8 cellular contexts compared by ENCODE assay signal in genomic region chr17:15261063-15261817, GRCh38. TPM values are rescaled to one million over a fixed set of nuclear protein-coding genes. Genes with fewer than 3 reads are reported as not detected.
DNase-seq lines count a peak whose midpoint lies in the region; ATAC-seq, FAIRE-seq and TF ChIP-seq lines count a peak whose summit lies in the region.

No MANE protein-coding gene starts in this region.

- H3K4me2 ChIP-seq in GM23248 (ENCODE audit: unreplicated experiment), result peak overlapping the region; percentile 99

- H3K4me3 ChIP-seq in GM23248, result peak overlapping the region; percentile 94
- peak overlapping the region; percentile 69 for H3K4me3 ChIP-seq in lower lobe of right lung

- peaks cover 30% of the 10 kb centered on the region for H3K4me1 ChIP-seq in GM23248 (ENCODE audit: insufficient read depth)
- peaks cover 48% of the 10 kb centered on the region for H3K4me1 ChIP-seq in lower lobe of right lung

- intact Hi-C loops in lower lobe of right lung (cut with DNase I), result no loop called here

- peak overlapping the region; percentile 86 for H2AFZ ChIP-seq in GM23248

- in situ Hi-C loops in GM23248 (cut with MboI), result loop anchor here (10.0 kb wide), 2 partner anchors 114 to 144 kb away; no protein-coding TSS in a partner anchor

- H3K36me3 ChIP-seq in GM23248 (ENCODE audit: low read depth) (peaks cover 8% of the 10 kb centered on the region; the same call in 1 of the 2 replicates), lower lobe of right lung (peaks cover 22% of the 10 kb centered on the region)

- no peaks in the 10 kb centered on the region for H3K27me3 ChIP-seq in GM23248 (replicated peaks; ENCODE audit: insufficient read depth)
- peaks cover 12% of the 10 kb centered on the region for H3K27me3 ChIP-seq in lower lobe of right lung (ENCODE audit: low read depth)

- TF ChIP-seq CTCF in lower lobe of right lung (IDR thresholded peaks at IDR 0.05), result peak; percentile 2

- H3K27ac ChIP-seq in GM23248 (peak overlapping the region; percentile 90), lower lobe of right lung (peak overlapping the region; percentile 91), temporal lobe (ENCODE audit: low read depth, low read length) (peak overlapping the region; percentile 94)

- H4K20me1 ChIP-seq in GM23248 (ENCODE audit: insufficient read depth), result no peaks in the 10 kb centered on the region

- ATAC-seq in lower lobe of right lung, result peak; percentile 39 to 42
- ATAC-seq in HG02885 (IDR thresholded peaks at IDR 0.05; ENCODE audit: poor library complexity, unreplicated experiment), result no peak

- peaks cover 34% of the 10 kb centered on the region for H3F3A ChIP-seq in GM23248 (ENCODE audit: insufficient read depth)

- no peaks in the 10 kb centered on the region for H3K9me2 ChIP-seq in GM23248 (ENCODE audit: insufficient read depth)

- WGBS in GM23248 (ENCODE audit: low coverage in 1 of 2, low lambda C conversion rate in 2 of 2, missing lambda C conversion rate in 2 of 2), 2 experiments, result 1 to 4% methylated on average over 37 to 39 of the region's 40 CpGs

- H3K79me2 ChIP-seq in GM23248 (ENCODE audit: insufficient read depth), result peaks cover 45% of the 10 kb centered on the region

- no peak for FAIRE-seq in RCC 7860 (lab: Jason Lieb, UNC)

- H3K9me3 ChIP-seq in GM23248 (ENCODE audit: low read depth), result no peaks in the 10 kb centered on the region
- H3K9me3 ChIP-seq in lower lobe of right lung, result no peaks in the 10 kb centered on the region

- H3K9ac ChIP-seq in GM23248, result peak overlapping the region; percentile 93

- DNase-seq in GM23248, result peak; percentile 89
- peak; percentile 22 for DNase-seq in RCC 7860 (ENCODE audit: low spot score)
- peak; percentile 82 for DNase-seq in ecto neural progenitor cell (ENCODE audit: low spot score)
- peak; percentile 54 for DNase-seq in lower lobe of right lung
- no peak for DNase-seq in GDM1 (lab: John Stamatoyannopoulos, UW)
- DNase-seq in cortex of kidney (lab: John Stamatoyannopoulos, UW), result no peak

RNA-seq across cellular contexts. Expression of gene PMP22, which starts 3.9 kb away (rescaled TPM):
- total RNA-seq in GM23248 (2014; rRNA removed; shearing (Covaris generic)), result 45.0 and 67.2 TPM in 2 replicates
- polyA plus RNA-seq in GM23248 (2016; fragmentation: Nextera tagmentation; extraction: Ambion mirVana), result 124 and 126 TPM in 2 replicates
- total RNA-seq in lower lobe of right lung (125 TPM), temporal lobe (9.1 TPM)

Comparison
In these comparisons a context has a peak if more than half of its experiments do, and no peak if none do; other contexts are left out.
1. DNase-seq: peak in GM23248 (single experiment), RCC 7860 (single experiment), ecto neural progenitor cell (single experiment) and lower lobe of right lung (single experiment); none in GDM1 (single experiment) and cortex of kidney (single experiment).
2. Peak in every context shown above with its lines, with median percentiles within 50 percentile points of each other: H3K27ac ChIP-seq.